Comparison of ENCODE assay signal across 22 cellular contexts in the genomic region with DNA sequence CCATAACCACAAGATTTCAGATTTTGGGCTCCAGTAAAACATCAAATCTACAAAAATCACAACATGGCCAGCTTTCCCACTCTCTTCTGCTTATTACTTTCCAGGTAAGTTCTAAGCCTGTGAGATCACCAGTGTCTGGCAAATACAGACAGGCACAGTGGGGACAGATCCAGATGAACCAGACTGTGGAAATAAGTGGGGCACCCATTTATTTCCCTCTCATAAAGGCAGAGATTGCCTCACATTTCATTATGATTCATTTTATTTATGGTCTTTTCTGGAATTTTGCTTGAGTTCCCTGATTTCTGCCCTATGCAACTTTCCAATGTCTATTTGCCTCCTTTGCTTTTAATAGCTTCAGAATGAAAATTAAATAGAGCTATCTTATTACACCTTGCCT.
"Had no signal": no experiment of that assay in that cellular context is flagged by ENCODE, and none has a peak within 500 bp of the region (broad histone marks: within the 10 kb centered on the region; RNA-seq: fewer than 3 reads in every experiment).

No MANE protein-coding gene starts in this region.

- H2AFZ ChIP-seq: hepatocyte had no signal

- H3K36me3 ChIP-seq: ovary, right atrium auricular region, tibial artery had no signal

- H3K9me3 ChIP-seq: body of pancreas, left lung, ovary, psoas muscle, tibial artery had no signal

- ATAC-seq: activated CD4-positive, CD25-positive, alpha-beta regulatory T cell treated with anti-CD3 and anti-CD28 coated beads, Interleukin-2, amount 50 U/mL, for 24 hours; activated T-cell treated with anti-CD3 and anti-CD28 coated beads, Interleukin-2, amount 50 U/mL, for 72 hours; body of pancreas; left lung; naive thymus-derived CD8-positive, alpha-beta T cell; psoas muscle had no signal

- H3K4me3 ChIP-seq: body of pancreas, hepatocyte, left lung, lung, ovary, psoas muscle, right atrium auricular region, tibial artery had no signal

- H3K27ac ChIP-seq: body of pancreas, hepatocyte, left lung, ovary, psoas muscle, right atrium auricular region, tibial artery, VCaP had no signal

- H3K4me1 Mint-ChIP-seq: activated CD4-positive, alpha-beta memory T cell treated with anti-CD3 and anti-CD28 coated beads, Interleukin-2, amount 10 ng/mL, durations not matched to agents 7 days and 5 days; activated CD4-positive, alpha-beta T cell treated with anti-CD3 and anti-CD28 coated beads, Interleukin-2, amount 10 ng/mL, durations not matched to agents 24 days and 14 days had no signal

- H3K4me3 Mint-ChIP-seq: activated CD4-positive, alpha-beta memory T cell treated with anti-CD3 and anti-CD28 coated beads, Interleukin-2, amount 10 ng/mL, durations not matched to agents 7 days and 5 days; activated CD4-positive, alpha-beta T cell treated with anti-CD3 and anti-CD28 coated beads, Interleukin-2, amount 10 ng/mL, durations not matched to agents 24 days and 14 days; activated naive CD4-positive, alpha-beta T cell treated with anti-CD3 and anti-CD28 coated beads for 36 hours; activated T-cell treated with anti-CD3 and anti-CD28 coated beads, Interleukin-2, amount 50 U/mL, for 72 hours; mesothelial cell of epicardium; naive thymus-derived CD8-positive, alpha-beta T cell; stimulated activated naive CD8-positive, alpha-beta T cell treated with anti-CD3 and anti-CD28 coated beads, Interleukin-15, Interleukin-2, amounts not matched to agents 100 ng/mL and 50 ng/mL, for 24 hours had no signal

- H3K9me3 Mint-ChIP-seq: activated CD4-positive, alpha-beta memory T cell treated with anti-CD3 and anti-CD28 coated beads, Interleukin-2, amount 10 ng/mL, durations not matched to agents 7 days and 5 days; activated CD4-positive, alpha-beta T cell treated with anti-CD3 and anti-CD28 coated beads, Interleukin-2, amount 10 ng/mL, durations not matched to agents 24 days and 14 days; activated naive CD4-positive, alpha-beta T cell treated with anti-CD3 and anti-CD28 coated beads for 36 hours; activated T-cell treated with anti-CD3 and anti-CD28 coated beads, Interleukin-2, amount 50 U/mL, for 72 hours; stimulated activated naive CD8-positive, alpha-beta T cell treated with anti-CD3 and anti-CD28 coated beads, Interleukin-15, Interleukin-2, amounts not matched to agents 100 ng/mL and 50 ng/mL, for 24 hours had no signal

- H3K27ac Mint-ChIP-seq: activated CD4-positive, alpha-beta memory T cell treated with anti-CD3 and anti-CD28 coated beads, Interleukin-2, amount 10 ng/mL, durations not matched to agents 7 days and 5 days; activated CD4-positive, alpha-beta T cell treated with anti-CD3 and anti-CD28 coated beads, Interleukin-2, amount 10 ng/mL, durations not matched to agents 24 days and 14 days; activated naive CD4-positive, alpha-beta T cell treated with anti-CD3 and anti-CD28 coated beads for 36 hours; activated T-cell treated with anti-CD3 and anti-CD28 coated beads, Interleukin-2, amount 50 U/mL, for 72 hours; mesothelial cell of epicardium; naive thymus-derived CD8-positive, alpha-beta T cell; stimulated activated naive CD8-positive, alpha-beta T cell treated with anti-CD3 and anti-CD28 coated beads, Interleukin-15, Interleukin-2, amounts not matched to agents 100 ng/mL and 50 ng/mL, for 24 hours had no signal

- H3K27me3 ChIP-seq: body of pancreas, hepatocyte, left lung, ovary, right atrium auricular region, tibial artery had no signal

- H3K79me2 ChIP-seq: hepatocyte had no signal

- H3K36me3 Mint-ChIP-seq: mesothelial cell of epicardium had no signal

- H3K4me2 ChIP-seq: hepatocyte had no signal

- H3K4me1 ChIP-seq: body of pancreas, left lung, psoas muscle, right atrium auricular region, tibial artery had no signal

- DNase-seq: activated CD4-positive, alpha-beta memory T cell treated with anti-CD3 and anti-CD28 coated beads, Interleukin-2, amount 10 ng/mL, durations not matched to agents 7 days and 5 days; activated CD4-positive, alpha-beta T cell treated with anti-CD3 and anti-CD28 coated beads, Interleukin-2, amount 10 ng/mL, durations not matched to agents 24 days and 14 days; activated effector memory CD4-positive, alpha-beta T cell treated with Interleukin-2 at 50 U/mL for 16 hours; activated naive CD4-positive, alpha-beta T cell treated with anti-CD3 and anti-CD28 coated beads for 36 hours; activated T-cell treated with anti-CD3 and anti-CD28 coated beads, Interleukin-2, amount 50 U/mL, for 72 hours; anterior cingulate cortex; body of pancreas; glutamatergic neuron; kidney glomerular epithelial cell; left lung; naive thymus-derived CD8-positive, alpha-beta T cell; ovary; psoas muscle; stimulated activated CD4-positive, alpha-beta T cell treated with anti-CD3 and anti-CD28 coated beads, Interleukin-12 subunit alpha, Interleukin-12 subunit beta, amount 100 ng/mL, for 4 hours; tibial artery had no signal
